In the genomic region with DNA sequence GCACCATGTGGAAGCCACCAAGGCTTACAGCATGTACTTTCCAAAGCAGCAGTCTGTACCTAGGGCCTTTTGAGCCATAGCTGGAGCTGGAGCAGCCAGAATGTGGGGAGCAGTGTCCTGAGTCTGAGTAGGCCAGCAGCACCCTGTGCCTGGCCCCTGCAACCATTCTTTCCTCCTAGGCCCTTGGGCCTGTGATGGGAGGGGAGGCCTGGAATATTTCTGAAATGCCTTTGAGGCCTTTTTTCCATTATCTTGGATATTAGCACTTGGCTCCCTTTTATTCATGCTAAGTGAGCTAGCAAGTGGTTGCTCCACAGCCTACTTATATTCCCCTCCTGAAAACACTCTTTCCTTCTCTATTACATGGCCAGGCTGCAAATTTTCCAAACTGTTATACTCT, we compare ENCODE assay signal across 8 cellular contexts. TPM values are rescaled to one million over a fixed set of nuclear protein-coding genes. Genes with fewer than 3 reads are reported as not detected.
"Had no signal": no experiment of that assay in that cellular context is flagged by ENCODE, and none has a peak within 500 bp of the region (broad histone marks: within the 10 kb centered on the region; RNA-seq: fewer than 3 reads in every experiment).

No MANE protein-coding gene starts in this region.

- H3K4me3 ChIP-seq: GM23338, K562 had no signal

- H3K27ac Mint-ChIP-seq: GM23338, H9, HFFc6 had no signal

- H3K4me1 Mint-ChIP-seq: GM23338, H9 had no signal

- H2AFZ ChIP-seq: GM23338 had no signal

- H3K4me3 Mint-ChIP-seq: GM23338, H9, HFFc6 had no signal

- H3K4me2 ChIP-seq: GM23338 had no signal

- DNase-seq: H9, HCEC 1CT, HFFc6, IMR-90 had no signal

RNA-seq across cellular contexts. Expression of a gene that starts 28.1 kb away (rescaled TPM):
- total RNA-seq: GM23338, H1, H9, HFFc6, HT-29, IMR-90, K562 had no signal
